ENCODE assay signal across 8 cellular contexts in the genomic region with DNA sequence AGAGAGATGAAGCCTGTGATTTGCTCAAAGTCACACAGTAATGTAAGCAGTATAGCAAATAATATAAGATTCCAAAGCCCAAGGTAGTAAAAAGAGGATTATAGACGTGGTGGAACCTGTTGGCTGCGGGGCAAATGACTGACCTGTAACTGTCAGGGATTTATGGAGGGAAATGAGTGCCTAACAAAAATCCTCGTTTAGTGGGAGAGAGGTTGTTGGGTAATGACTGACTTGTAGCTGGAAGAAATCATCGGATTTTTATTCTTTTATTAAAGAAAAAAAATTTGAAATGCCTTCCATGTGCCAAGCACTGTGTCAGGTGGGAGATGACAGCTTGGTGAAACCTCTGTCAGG. TPM values are rescaled to one million over a fixed set of nuclear protein-coding genes. Genes with fewer than 3 reads are reported as not detected.
DNase-seq lines count a peak whose midpoint lies in the region; ATAC-seq, FAIRE-seq and TF ChIP-seq lines count a peak whose summit lies in the region.

No MANE protein-coding gene starts in this region.

- H3K9me3 ChIP-seq in gastroesophageal sphincter (no peaks in the 10 kb centered on the region), skeletal muscle satellite cell (replicated peaks; ENCODE audit: low read length) (no peaks in the 10 kb centered on the region)

- H3K9ac ChIP-seq in skeletal muscle satellite cell (ENCODE audit: low read depth, low read length): peak overlapping the region; percentile 90

- no peaks in the 10 kb centered on the region for H3K9me3 Mint-ChIP-seq in WTC11

- H3K27ac Mint-ChIP-seq in WTC11: peak overlapping the region; percentile 55

- no peak for FAIRE-seq in GM19239 (lab: Jason Lieb, UNC)

- no peak for TF ChIP-seq EP300 in gastroesophageal sphincter (IDR thresholded peaks at IDR 0.05)

- CTCF ChIA-PET in WTC11 (lab: Charles Lee): interaction anchor here (1.9 to 3.5 kb wide), 2 partner anchors 12 to 164 kb away, joined by 5 to 13 read pairs; no protein-coding TSS in a partner anchor

- POLR2A ChIA-PET in WTC11 (lab: Charles Lee): no interaction called here

- H3K27me3 ChIP-seq in H7 (ENCODE audit: control insufficient read depth, insufficient read depth, low read length): peaks cover 2% of the 10 kb centered on the region; the same call in 1 of the 2 replicates
- peaks cover 25% of the 10 kb centered on the region for H3K27me3 ChIP-seq in gastroesophageal sphincter
- H3K27me3 ChIP-seq in skeletal muscle satellite cell (ENCODE audit: control insufficient read depth, insufficient read depth, low read length): no peaks in the 10 kb centered on the region

- H3K27ac ChIP-seq in gastroesophageal sphincter: peak overlapping the region; percentile 83 to 91 (median 87)

- ATAC-seq in WTC11 (no peak), gastroesophageal sphincter (no peak), HG02973 (IDR thresholded peaks at IDR 0.05; ENCODE audit: unreplicated experiment) (no peak)

- peak overlapping the region; percentile 99 for H3K4me3 Mint-ChIP-seq in WTC11

- TF ChIP-seq CTCF in WTC11 (IDR thresholded peaks at IDR 0.05) (no peak), gastroesophageal sphincter (IDR thresholded peaks at IDR 0.05) (no peak)

- WGBS in gastroesophageal sphincter (ENCODE audit: low coverage in 1 of 2), 2 donors: 7 to 18% methylated on average over 4 of the region's 4 CpGs

- no peak for TF ChIP-seq POLR2A in gastroesophageal sphincter (IDR thresholded peaks at IDR 0.05)

- peaks cover 0 to 39% (median 12%) of the 10 kb centered on the region in 3 donors for H3K4me1 ChIP-seq in gastroesophageal sphincter
- peaks cover 10% of the 10 kb centered on the region for H3K4me1 ChIP-seq in skeletal muscle satellite cell (ENCODE audit: control insufficient read depth, insufficient read depth, low read length)

- H3K27me3 Mint-ChIP-seq in WTC11 (ENCODE audit: low read depth): peaks cover 46% of the 10 kb centered on the region

- H3K36me3 Mint-ChIP-seq in WTC11: peaks cover 22% of the 10 kb centered on the region

- H3K4me3 ChIP-seq in H7 (ENCODE audit: insufficient read depth, low read depth, low read length) (peak overlapping the region; percentile 42), gastroesophageal sphincter (peak overlapping the region; percentile 62 to 74), skeletal muscle satellite cell (ENCODE audit: low read length) (peak overlapping the region; percentile 69)

- peaks cover 13% of the 10 kb centered on the region for H3K36me3 ChIP-seq in H7 (replicated peaks; ENCODE audit: control insufficient read depth, insufficient read depth, low read length)
- peaks cover 0 to 27% of the 10 kb centered on the region in 2 donors for H3K36me3 ChIP-seq in gastroesophageal sphincter
- H3K36me3 ChIP-seq in skeletal muscle satellite cell (ENCODE audit: insufficient read depth, low read length): peaks cover 21% of the 10 kb centered on the region

- peaks cover 22% of the 10 kb centered on the region for H3K4me1 Mint-ChIP-seq in WTC11

- H3K4me2 ChIP-seq in skeletal muscle satellite cell (ENCODE audit: low read length): peak overlapping the region; percentile 84

- no peak for DNase-seq in H7
- no peak for DNase-seq in WTC11 (ENCODE audit: low spot score)
- no peak for DNase-seq in GM19239 (ENCODE audit: insufficient read length, low spot score)
- DNase-seq in NCI-H2196 treated with DMSO at 0.1 percent for 48 hours (lab: John Stamatoyannopoulos, UW; ENCODE audit: unreplicated experiment): no peak
- DNase-seq in Kasumi-1 (lab: John Stamatoyannopoulos, UW): no peak

TF ChIP-seq in WTC11, 78 proteins besides CTCF, POLR2A, EP300 and RAD21 (continues in another document):
- TF ChIP-seq NFYB (CRISPR knock-in tag; conservative IDR thresholded peaks at IDR 0.05; ENCODE audit: low read depth) (no peak), ZNF281 (CRISPR knock-in tag; IDR thresholded peaks at IDR 0.05) (no peak), CREB1 (CRISPR knock-in tag; IDR thresholded peaks at IDR 0.05) (no peak), GRHL2 (CRISPR knock-in tag; IDR thresholded peaks at IDR 0.05; ENCODE audit: insufficient replicate concordance, severe bottlenecking) (no peak), ZMAT4 (CRISPR knock-in tag; IDR thresholded peaks at IDR 0.05) (no peak), CDX4 (CRISPR knock-in tag; IDR thresholded peaks at IDR 0.05; ENCODE audit: borderline replicate concordance) (no peak), GABPB1 (CRISPR knock-in tag; IDR thresholded peaks at IDR 0.05) (no peak)

RNA-seq across cellular contexts. Expression of gene CLP1, which starts 0.6 kb away (rescaled TPM):
- 26.4 and 33.4 TPM in 2 replicates for total RNA-seq in H7 (2014; rRNA removed; shearing (Covaris generic))
- total RNA-seq in WTC11 (2021) (24.5 to 26.3 TPM (median 24.6 TPM) in 3 replicates), gastroesophageal sphincter (10 to 100 TPM; 11.4 to 21.7 (median 16.6) TPM)
- 13.2 and 13.3 TPM in 2 replicates for total RNA-seq in skeletal muscle satellite cell (2012; rRNA removed)

RNA-seq across cellular contexts. Expression of gene YPEL4, which starts 7.2 kb away (rescaled TPM):
- total RNA-seq in H7 (2014; rRNA removed; shearing (Covaris generic)): not detected in 2 replicates
- total RNA-seq in WTC11 (2021) (0.15 to 0.30 TPM in 2 of 3 replicates, not detected in the other), gastroesophageal sphincter (1 to 10 TPM; 1.2 to 3.3 (median 1.5) TPM)
- 0.22 and 0.25 TPM in 2 replicates for total RNA-seq in skeletal muscle satellite cell (2012; rRNA removed)

RNA-seq across cellular contexts. Expression of gene ZDHHC5, which starts 11.0 kb away (rescaled TPM):
- total RNA-seq in H7 (2014; rRNA removed; shearing (Covaris generic)): 26.7 and 28.6 TPM in 2 replicates
- total RNA-seq in WTC11 (2021) (49.3 to 51.6 TPM (median 50.5 TPM) in 3 replicates), gastroesophageal sphincter (10 to 100 TPM; 34.3 to 52.1 (median 45.8) TPM)
- 39.8 and 47.8 TPM in 2 replicates for total RNA-seq in skeletal muscle satellite cell (2012; rRNA removed)

RNA-seq across cellular contexts. Expression of gene MED19, which starts 55.1 kb away (rescaled TPM):
- 17.9 and 19.1 TPM in 2 replicates for total RNA-seq in H7 (2014; rRNA removed; shearing (Covaris generic))
- 18.0 to 19.9 TPM (median 19.1 TPM) in 3 replicates for total RNA-seq in WTC11 (2021)
- 10 to 100 TPM; 10.4 to 15.5 (median 12.5) TPM for total RNA-seq in gastroesophageal sphincter
- 9.1 and 17.3 TPM in 2 replicates for total RNA-seq in skeletal muscle satellite cell (2012; rRNA removed)

RNA-seq across cellular contexts. Expression of gene TMX2, which starts 55.5 kb away (rescaled TPM):
- total RNA-seq in H7 (2014; rRNA removed; shearing (Covaris generic)): 75.3 and 93.9 TPM in 2 replicates
- total RNA-seq in WTC11 (2021) (84.9 to 85.7 TPM (median 85.4 TPM) in 3 replicates), gastroesophageal sphincter (10 to 100 TPM; 44.0 to 52.1 (median 50.0) TPM)
- 62.1 and 92.0 TPM in 2 replicates for total RNA-seq in skeletal muscle satellite cell (2012; rRNA removed)
